In genomic region chr7:141754939-141755338, GRCh38 we compare ENCODE assay signal across 10 cellular contexts. TPM values are rescaled to one million over a fixed set of nuclear protein-coding genes. Genes with fewer than 3 reads are reported as not detected.
DNase-seq lines count a peak whose midpoint lies in the region; ATAC-seq and TF ChIP-seq lines count a peak whose summit lies in the region.
"Had no signal": no experiment of that assay in that cellular context is flagged by ENCODE, and none has a peak within 500 bp of the region (broad histone marks: within the 10 kb centered on the region; RNA-seq: fewer than 3 reads in every experiment).

No MANE protein-coding gene starts in this region.

- H3K27me3 Mint-ChIP-seq in neural crest cell (ENCODE audit: low read depth): no peaks in the 10 kb centered on the region
- H3K27me3 Mint-ChIP-seq: CD8-positive, alpha-beta memory T cell had no signal

- peaks cover 73% of the 10 kb centered on the region for H3K36me3 Mint-ChIP-seq in neural crest cell (ENCODE audit: low read depth)
- peaks cover 91% of the 10 kb centered on the region for H3K36me3 Mint-ChIP-seq in stimulated activated effector memory CD8-positive, alpha-beta T cell treated with anti-CD3 and anti-CD28 coated beads, Interleukin-12 subunit alpha, Interleukin-12 subunit beta, amount 100 ng/mL, for 72 hours

- no peak overlapping the region for H3K4me3 Mint-ChIP-seq in neural crest cell
- H3K4me3 Mint-ChIP-seq in stimulated activated effector memory CD8-positive, alpha-beta T cell treated with anti-CD3 and anti-CD28 coated beads, Interleukin-12 subunit alpha, Interleukin-12 subunit beta, amount 100 ng/mL, for 72 hours: no peak overlapping the region
- H3K4me3 Mint-ChIP-seq: natural killer cell had no signal

- no peak overlapping the region for H3K27ac Mint-ChIP-seq in neural crest cell (ENCODE audit: unreplicated experiment)
- H3K27ac Mint-ChIP-seq in stimulated activated effector memory CD8-positive, alpha-beta T cell treated with anti-CD3 and anti-CD28 coated beads, Interleukin-12 subunit alpha, Interleukin-12 subunit beta, amount 100 ng/mL, for 72 hours: no peak overlapping the region
- H3K27ac Mint-ChIP-seq: natural killer cell had no signal

- H3K4me3 ChIP-seq in LNCaP clone FGC (ENCODE audit: low read depth, low read length): no peak overlapping the region

- peak; percentile 13 to 23 for DNase-seq in NCI-H2081 (lab: John Stamatoyannopoulos, UW)
- no peak for DNase-seq in NCI-H2081 treated with DMSO at 0.1 percent for 48 hours (lab: John Stamatoyannopoulos, UW)
- DNase-seq in LNCaP clone FGC (ENCODE audit: low read depth): no peak
- peak; percentile 7 for DNase-seq in astrocyte of the hippocampus (ENCODE audit: low read depth, low spot score)
- no peak for DNase-seq in neural crest cell (ENCODE audit: low read depth, low spot score)
- DNase-seq in stimulated activated effector memory CD8-positive, alpha-beta T cell treated with anti-CD3 and anti-CD28 coated beads, Interleukin-12 subunit alpha, Interleukin-12 subunit beta, amount 100 ng/mL, for 72 hours (ENCODE audit: low spot score in 2 of 2): no peak
- DNase-seq in COLO668 (lab: John Stamatoyannopoulos, UW; ENCODE audit: unreplicated experiment): no peak
- DNase-seq: natural killer cell had no signal

- H3K4me1 Mint-ChIP-seq in neural crest cell: no peaks in the 10 kb centered on the region
- H3K4me1 Mint-ChIP-seq in stimulated activated effector memory CD8-positive, alpha-beta T cell treated with anti-CD3 and anti-CD28 coated beads, Interleukin-12 subunit alpha, Interleukin-12 subunit beta, amount 100 ng/mL, for 72 hours: peaks cover 6% of the 10 kb centered on the region

- no peak for ATAC-seq in stimulated activated effector memory CD8-positive, alpha-beta T cell treated with anti-CD3 and anti-CD28 coated beads, Interleukin-12 subunit alpha, Interleukin-12 subunit beta, amount 100 ng/mL, for 72 hours
- ATAC-seq in GM21576 (IDR thresholded peaks at IDR 0.05; ENCODE audit: unreplicated experiment): no peak

- H3K9me3 Mint-ChIP-seq in neural crest cell: peaks cover 18% of the 10 kb centered on the region
- H3K9me3 Mint-ChIP-seq in stimulated activated effector memory CD8-positive, alpha-beta T cell treated with anti-CD3 and anti-CD28 coated beads, Interleukin-12 subunit alpha, Interleukin-12 subunit beta, amount 100 ng/mL, for 72 hours: peaks cover 7% of the 10 kb centered on the region

- peak; percentile 65 for TF ChIP-seq CTCF in LNCaP clone FGC (IDR thresholded peaks at IDR 0.05; ENCODE audit: control insufficient read depth, extremely low read depth, insufficient read depth)
- peak; percentile 59 for TF ChIP-seq CTCF in neural crest cell (conservative IDR thresholded peaks at IDR 0.05)

RNA-seq across cellular contexts. Expression of gene TAS2R3, which starts 9.0 kb away (rescaled TPM):
- total RNA-seq in neural crest cell: 1.8 and 2.2 TPM in 2 replicates

RNA-seq across cellular contexts. Expression of gene SSBP1, which starts 16.8 kb away (rescaled TPM):
- total RNA-seq in neural crest cell: 159 and 163 TPM in 2 replicates

RNA-seq across cellular contexts. Expression of gene TAS2R4, which starts 21.5 kb away (rescaled TPM):
- total RNA-seq in neural crest cell: 1.1 and 1.6 TPM in 2 replicates

RNA-seq across cellular contexts. Expression of gene TAS2R5, which starts 35.1 kb away (rescaled TPM):
- 1.5 and 2.3 TPM in 2 replicates for total RNA-seq in neural crest cell

RNA-seq across cellular contexts. Expression of gene WEE2, which starts 46.8 kb away (rescaled TPM):
- total RNA-seq in neural crest cell: not detected in 2 replicates
- total RNA-seq: CD8-positive, alpha-beta memory T cell had no signal

Comparison
In these comparisons a context has a peak if more than half of its experiments do, and no peak if none do; other contexts are left out.
1. DNase-seq: peak in NCI-H2081 (2 of 2) and astrocyte of the hippocampus (single experiment); none in NCI-H2081 treated with DMSO at 0.1 percent for 48 hours (single experiment), LNCaP clone FGC (single experiment), neural crest cell (single experiment), stimulated activated effector memory CD8-positive, alpha-beta T cell treated with anti-CD3 and anti-CD28 coated beads, Interleukin-12 subunit alpha, Interleukin-12 subunit beta, amount 100 ng/mL, for 72 hours (0 of 2) and COLO668 (single experiment).